In the genomic region with DNA sequence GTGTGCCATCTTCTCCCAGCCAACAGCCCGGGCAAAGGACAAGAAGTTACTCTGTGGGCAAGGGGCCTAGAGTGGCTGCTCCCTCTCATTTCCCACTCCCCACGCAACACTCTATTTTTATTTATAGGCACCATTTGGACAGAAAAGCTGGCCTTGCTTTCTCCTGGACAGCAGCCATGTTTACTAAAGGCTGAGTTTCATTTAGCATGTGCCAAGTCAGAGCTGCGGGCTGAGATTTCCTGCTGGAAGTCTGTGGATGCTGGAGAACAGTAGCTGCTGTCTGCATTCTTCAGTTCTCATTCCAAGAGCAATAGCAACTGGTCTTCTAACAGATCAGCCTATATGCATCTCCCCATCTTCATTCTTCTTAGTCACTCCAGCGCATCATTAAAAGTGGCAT, we compare ENCODE assay signal across 15 cellular contexts. TPM values are rescaled to one million over a fixed set of nuclear protein-coding genes. Genes with fewer than 3 reads are reported as not detected.
DNase-seq lines count a peak whose midpoint lies in the region; ATAC-seq, FAIRE-seq and TF ChIP-seq lines count a peak whose summit lies in the region.
"Had no signal": no experiment of that assay in that cellular context is flagged by ENCODE, and none has a peak within 500 bp of the region (broad histone marks: within the 10 kb centered on the region; RNA-seq: fewer than 3 reads in every experiment).

No MANE protein-coding gene starts in this region.

- peaks cover 21% of the 10 kb centered on the region for H3K27me3 ChIP-seq in left ventricle myocardium inferior (ENCODE audit: low read depth)
- no peaks in the 10 kb centered on the region for H3K27me3 ChIP-seq in hepatocyte
- peaks cover 0 to 63% (median 10%) of the 10 kb centered on the region in 3 donors for H3K27me3 ChIP-seq in stomach

- TF ChIP-seq EP300 in stomach (IDR thresholded peaks at IDR 0.05): no peak

- peaks cover 6% of the 10 kb centered on the region for H3K4me1 Mint-ChIP-seq in activated naive CD8-positive, alpha-beta T cell treated with anti-CD3 and anti-CD28 coated beads, Interleukin-2, amount 50 U/mL, for 24 hours

- H3K9me3 Mint-ChIP-seq in activated naive CD8-positive, alpha-beta T cell treated with anti-CD3 and anti-CD28 coated beads, Interleukin-2, amount 50 U/mL, for 24 hours: no peaks in the 10 kb centered on the region
- H3K9me3 Mint-ChIP-seq: activated T-helper 1 cell treated with anti-CD3 and anti-CD28 coated beads, Interleukin-12 subunit alpha, Interleukin-12 subunit beta, Interleukin-2, Interleukin-4 antibody, amounts not matched to agents 30 ng/mL and 10 ng/mL and 1 ng/mL, durations not matched to agents 14 hours and 24 hours and 36 hours; stimulated activated effector memory CD8-positive, alpha-beta T cell treated with anti-CD3 and anti-CD28 coated beads, Interleukin-12 subunit alpha, Interleukin-12 subunit beta, amount 100 ng/mL, for 72 hours had no signal

- H3K27me3 Mint-ChIP-seq in activated naive CD8-positive, alpha-beta T cell treated with anti-CD3 and anti-CD28 coated beads, Interleukin-2, amount 50 U/mL, for 24 hours: peaks cover 65% of the 10 kb centered on the region

- TF ChIP-seq CTCF in left ventricle myocardium inferior (IDR thresholded peaks at IDR 0.05; ENCODE audit: borderline replicate concordance): no peak
- TF ChIP-seq CTCF in astrocyte of the cerebellum (IDR thresholded peaks at IDR 0.05; ENCODE audit: low read depth, low read length, missing control alignments): no peak
- no peak for TF ChIP-seq CTCF in hepatocyte (IDR thresholded peaks at IDR 0.05; ENCODE audit: poor library complexity)
- TF ChIP-seq CTCF in stomach (IDR thresholded peaks at IDR 0.05): no peak

- H3K4me3 Mint-ChIP-seq in activated naive CD8-positive, alpha-beta T cell treated with anti-CD3 and anti-CD28 coated beads, Interleukin-2, amount 50 U/mL, for 24 hours: no peak overlapping the region
- H3K4me3 Mint-ChIP-seq: activated T-helper 1 cell treated with anti-CD3 and anti-CD28 coated beads, Interleukin-12 subunit alpha, Interleukin-12 subunit beta, Interleukin-2, Interleukin-4 antibody, amounts not matched to agents 30 ng/mL and 10 ng/mL and 1 ng/mL, durations not matched to agents 14 hours and 24 hours and 36 hours; stimulated activated effector memory CD8-positive, alpha-beta T cell treated with anti-CD3 and anti-CD28 coated beads, Interleukin-12 subunit alpha, Interleukin-12 subunit beta, amount 100 ng/mL, for 72 hours had no signal

- H3K27ac ChIP-seq in left ventricle myocardium inferior (replicated peaks) (no peak overlapping the region), hepatocyte (no peak overlapping the region), stomach (no peak overlapping the region)
- H3K27ac ChIP-seq: esophagus muscularis mucosa, left lung had no signal

- H3K4me1 ChIP-seq in left ventricle myocardium inferior: peaks cover 26% of the 10 kb centered on the region
- peaks cover 9% of the 10 kb centered on the region for H3K4me1 ChIP-seq in hepatocyte (ENCODE audit: insufficient read depth)
- peaks cover 8 to 16% (median 14%) of the 10 kb centered on the region in 4 donors for H3K4me1 ChIP-seq in stomach

- no peak for FAIRE-seq in RCC 7860 (lab: Jason Lieb, UNC)
- FAIRE-seq: G401.6 had no signal

- no peaks in the 10 kb centered on the region for H3K9me2 ChIP-seq in hepatocyte (replicated peaks; ENCODE audit: insufficient read depth)

- H3K36me3 Mint-ChIP-seq in activated naive CD8-positive, alpha-beta T cell treated with anti-CD3 and anti-CD28 coated beads, Interleukin-2, amount 50 U/mL, for 24 hours (ENCODE audit: low read depth): no peaks in the 10 kb centered on the region
- H3K36me3 Mint-ChIP-seq: stimulated activated effector memory CD8-positive, alpha-beta T cell treated with anti-CD3 and anti-CD28 coated beads, Interleukin-12 subunit alpha, Interleukin-12 subunit beta, amount 100 ng/mL, for 72 hours had no signal

- no peak for TF ChIP-seq POLR2A in stomach (IDR thresholded peaks at IDR 0.05)

- no peak overlapping the region for H3K4me2 ChIP-seq in hepatocyte

- in situ Hi-C loops in astrocyte of the cerebellum (cut with HindIII; ENCODE audit: low sequenced_read_pairs): no loop called here

- DNase-seq in Right ventricle myocardium superior (no peak), left ventricle myocardium inferior (no peak), astrocyte of the cerebellum (ENCODE audit: low read depth) (peak; percentile 80), hepatocyte (ENCODE audit: low spot score) (peak; percentile 65), stomach (peak; percentile 65), RCC 7860 (ENCODE audit: low spot score) (no peak), DMS114 treated with DMSO at 0.1 percent for 48 hours (lab: John Stamatoyannopoulos, UW; ENCODE audit: unreplicated experiment) (no peak)
- DNase-seq in activated naive CD8-positive, alpha-beta T cell treated with anti-CD3 and anti-CD28 coated beads, Interleukin-2, amount 50 U/mL, for 24 hours: no peak
- DNase-seq: ACHN; left lung; stimulated activated CD4-positive, alpha-beta T cell treated with anti-CD3 and anti-CD28 coated beads, Interleukin-2, amount 100 ng/mL, for 24 hours had no signal

- H3K4me3 ChIP-seq in left ventricle myocardium inferior (no peak overlapping the region), astrocyte of the cerebellum (ENCODE audit: low read depth, low read length) (no peak overlapping the region), hepatocyte (no peak overlapping the region), stomach (no peak overlapping the region)
- H3K4me3 ChIP-seq: esophagus muscularis mucosa, left lung had no signal

- H2AFZ ChIP-seq in hepatocyte: no peak overlapping the region

- peak; percentile 45 for ATAC-seq in Right ventricle myocardium superior (ENCODE audit: poor library complexity)
- ATAC-seq in activated naive CD8-positive, alpha-beta T cell treated with anti-CD3 and anti-CD28 coated beads, Interleukin-2, amount 50 U/mL, for 24 hours: no peak
- ATAC-seq: left lung; stimulated activated effector memory CD8-positive, alpha-beta T cell treated with anti-CD3 and anti-CD28 coated beads, Interleukin-12 subunit alpha, Interleukin-12 subunit beta, amount 100 ng/mL, for 72 hours had no signal

- no peaks in the 10 kb centered on the region for H4K20me1 ChIP-seq in hepatocyte (ENCODE audit: insufficient read depth, poor library complexity, severe bottlenecking)

- no peak overlapping the region for H3K27ac Mint-ChIP-seq in activated naive CD8-positive, alpha-beta T cell treated with anti-CD3 and anti-CD28 coated beads, Interleukin-2, amount 50 U/mL, for 24 hours
- H3K27ac Mint-ChIP-seq: activated T-helper 1 cell treated with anti-CD3 and anti-CD28 coated beads, Interleukin-12 subunit alpha, Interleukin-12 subunit beta, Interleukin-2, Interleukin-4 antibody, amounts not matched to agents 30 ng/mL and 10 ng/mL and 1 ng/mL, durations not matched to agents 14 hours and 24 hours and 36 hours; stimulated activated effector memory CD8-positive, alpha-beta T cell treated with anti-CD3 and anti-CD28 coated beads, Interleukin-12 subunit alpha, Interleukin-12 subunit beta, amount 100 ng/mL, for 72 hours had no signal

- H3K9me3 ChIP-seq in left ventricle myocardium inferior (replicated peaks): no peaks in the 10 kb centered on the region
- H3K9me3 ChIP-seq in hepatocyte (ENCODE audit: low read depth): no peaks in the 10 kb centered on the region
- no peaks in the 10 kb centered on the region for H3K9me3 ChIP-seq in stomach
- H3K9me3 ChIP-seq: esophagus muscularis mucosa, left lung had no signal

- intact Hi-C loops in Right ventricle myocardium superior (cut with DNase I) (no loop called here), left ventricle myocardium inferior (cut with micrococcal nuclease) (no loop called here), stomach (cut with DNase I; ENCODE audit: low total_unique reads) (no loop called here)

- no peaks in the 10 kb centered on the region for H3K79me2 ChIP-seq in hepatocyte

- H3K36me3 ChIP-seq in left ventricle myocardium inferior: no peaks in the 10 kb centered on the region
- no peaks in the 10 kb centered on the region for H3K36me3 ChIP-seq in hepatocyte (replicated peaks; ENCODE audit: insufficient read depth, low read depth)
- H3K36me3 ChIP-seq in stomach: no peaks in the 10 kb centered on the region
- H3K36me3 ChIP-seq: esophagus muscularis mucosa, left lung had no signal

- WGBS in hepatocyte (ENCODE audit: low lambda C conversion rate, missing lambda C conversion rate): 70% methylated on average over 4 of the region's 4 CpGs
- 31 to 41% (median 39%) methylated on average over 4 of the region's 4 CpGs for WGBS in stomach, 5 donors

RNA-seq across cellular contexts. Expression of a gene that starts 8.3 kb away (rescaled TPM):
- not detected for total RNA-seq in Right ventricle myocardium superior
- total RNA-seq in left ventricle myocardium inferior: not detected
- 32.7 and 52.5 TPM in 2 replicates for total RNA-seq in hepatocyte
- 43.8 and 57.9 TPM in 2 replicates for polyA plus RNA-seq in hepatocyte
- total RNA-seq in stomach: 10 to 100 TPM in 1 of 5 donors, 1 to 10 TPM in 2, not detected in 2; 2.2 to 14.5 (median 7.6) TPM
- polyA plus RNA-seq in stomach: 10 to 100 TPM in 1 of 3 donors, 1 to 10 TPM in 2; 4.0 to 13.7 (median 6.0) TPM
- total RNA-seq: esophagus muscularis mucosa had no signal

RNA-seq across cellular contexts. Expression of a gene that starts 32.6 kb away (rescaled TPM):
- total RNA-seq in Right ventricle myocardium superior: 42.5 TPM
- total RNA-seq in left ventricle myocardium inferior: 48.1 TPM
- 113 and 124 TPM in 2 replicates for total RNA-seq in hepatocyte
- polyA plus RNA-seq in hepatocyte: 98.1 and 101 TPM in 2 replicates
- 100 to 1,000 TPM in 1 of 5 donors, 10 to 100 TPM in 4; 29.8 to 254 (median 79.0) TPM for total RNA-seq in stomach
- 10 to 100 TPM; 40.7 to 61.6 (median 51.5) TPM for polyA plus RNA-seq in stomach

Comparison
In these comparisons a context has a peak if more than half of its experiments do, and no peak if none do; other contexts are left out.
1. DNase-seq: peak in astrocyte of the cerebellum (single experiment), hepatocyte (single experiment) and stomach (single experiment); none in Right ventricle myocardium superior (single experiment), left ventricle myocardium inferior (single experiment), activated naive CD8-positive, alpha-beta T cell treated with anti-CD3 and anti-CD28 coated beads, Interleukin-2, amount 50 U/mL, for 24 hours (single experiment), RCC 7860 (single experiment) and DMS114 treated with DMSO at 0.1 percent for 48 hours (single experiment).